In genomic region chr15:63019539-63020109, GRCh38 we compare ENCODE assay signal across 10 cellular contexts. TPM values are rescaled to one million over a fixed set of nuclear protein-coding genes. Genes with fewer than 3 reads are reported as not detected.
A peak's percentile ranks its signal among the peaks of the same experiment; 100 is the strongest.
DNase-seq lines count a peak whose midpoint lies in the region; ATAC-seq, FAIRE-seq and TF ChIP-seq lines count a peak whose summit lies in the region.
"Had no signal": no experiment of that assay in that cellular context is flagged by ENCODE, and none has a peak within 500 bp of the region (broad histone marks: within the 10 kb centered on the region; RNA-seq: fewer than 3 reads in every experiment).

No MANE protein-coding gene starts in this region.

- no peak overlapping the region for H3K4me3 Mint-ChIP-seq in T-helper 2 cell treated with Interferon-gamma antibody and Interleukin-4, amounts not matched to agents 5 μg/mL and 100 μg/mL, for 36 hours
- H3K4me3 Mint-ChIP-seq in activated T-helper 17 cell treated with anti-CD3 and anti-CD28 coated beads, Interleukin-2, amount 50 U/mL, for 72 hours: no peak overlapping the region
- no peak overlapping the region for H3K4me3 Mint-ChIP-seq in endothelial cell (ENCODE audit: unreplicated experiment)
- H3K4me3 Mint-ChIP-seq: CD4-positive, CD25-positive, alpha-beta regulatory T cell had no signal

- peak overlapping the region; percentile 42 for H3K27ac ChIP-seq in AG04450 (ENCODE audit: low read depth, low read length)

- no peak overlapping the region for H3K27ac Mint-ChIP-seq in T-helper 2 cell treated with Interferon-gamma antibody and Interleukin-4, amounts not matched to agents 5 μg/mL and 100 μg/mL, for 36 hours
- no peak overlapping the region for H3K27ac Mint-ChIP-seq in activated T-helper 17 cell treated with anti-CD3 and anti-CD28 coated beads, Interleukin-2, amount 50 U/mL, for 72 hours
- no peak overlapping the region for H3K27ac Mint-ChIP-seq in endothelial cell (ENCODE audit: unreplicated experiment)

- DNase-seq in AG04450 (ENCODE audit: low read depth, low spot score): peak; percentile 70
- no peak for DNase-seq in HTR-8/SVneo (ENCODE audit: insufficient read length, low spot score)
- DNase-seq in amniotic epithelial cell (ENCODE audit: low read depth): peak; percentile 80
- peak; percentile 91 for DNase-seq in kidney epithelial cell (ENCODE audit: low read depth)
- DNase-seq in T-helper 2 cell treated with Interferon-gamma antibody and Interleukin-4, amounts not matched to agents 5 μg/mL and 100 μg/mL, for 36 hours (ENCODE audit: low spot score): no peak
- no peak for DNase-seq in endothelial cell (ENCODE audit: low spot score)
- no peak for DNase-seq in putamen (ENCODE audit: low spot score)
- DNase-seq: CD4-positive, CD25-positive, alpha-beta regulatory T cell; nucleus accumbens had no signal

- H3K9me3 ChIP-seq in AG04450 (ENCODE audit: control insufficient read depth, insufficient read depth, low read length): no peaks in the 10 kb centered on the region; the same call in 1 of the 2 replicates

- H3K4me3 ChIP-seq in AG04450 (ENCODE audit: low read depth, low read length): no peak overlapping the region
- H3K4me3 ChIP-seq in kidney epithelial cell (ENCODE audit: low read depth, low read length): no peak overlapping the region

- CTCF ChIA-PET in AG04450 (lab: Charles Lee): interaction anchor here (0.7 to 1.5 kb wide), 3 partner anchors 11 to 236 kb away, joined by 3 to 6 read pairs (median 3); no protein-coding TSS in a partner anchor

- peak; percentile 66 for FAIRE-seq in HTR-8/SVneo (lab: Jason Lieb, UNC)

- no peak for ATAC-seq in activated T-helper 17 cell treated with anti-CD3 and anti-CD28 coated beads, Interleukin-2, amount 50 U/mL, for 72 hours (replicated peaks)

- H3K4me1 Mint-ChIP-seq in T-helper 2 cell treated with Interferon-gamma antibody and Interleukin-4, amounts not matched to agents 5 μg/mL and 100 μg/mL, for 36 hours (ENCODE audit: low read depth): peaks cover 6% of the 10 kb centered on the region
- H3K4me1 Mint-ChIP-seq in activated T-helper 17 cell treated with anti-CD3 and anti-CD28 coated beads, Interleukin-2, amount 50 U/mL, for 72 hours: no peaks in the 10 kb centered on the region
- no peaks in the 10 kb centered on the region for H3K4me1 Mint-ChIP-seq in endothelial cell (ENCODE audit: unreplicated experiment)

- H3K9me3 Mint-ChIP-seq in T-helper 2 cell treated with Interferon-gamma antibody and Interleukin-4, amounts not matched to agents 5 μg/mL and 100 μg/mL, for 36 hours: no peaks in the 10 kb centered on the region
- H3K9me3 Mint-ChIP-seq in activated T-helper 17 cell treated with anti-CD3 and anti-CD28 coated beads, Interleukin-2, amount 50 U/mL, for 72 hours: no peaks in the 10 kb centered on the region
- H3K9me3 Mint-ChIP-seq in endothelial cell (ENCODE audit: unreplicated experiment): no peaks in the 10 kb centered on the region

- no peaks in the 10 kb centered on the region for H3K36me3 Mint-ChIP-seq in T-helper 2 cell treated with Interferon-gamma antibody and Interleukin-4, amounts not matched to agents 5 μg/mL and 100 μg/mL, for 36 hours (ENCODE audit: low read depth)
- H3K36me3 Mint-ChIP-seq in activated T-helper 17 cell treated with anti-CD3 and anti-CD28 coated beads, Interleukin-2, amount 50 U/mL, for 72 hours (ENCODE audit: low read depth): no peaks in the 10 kb centered on the region
- H3K36me3 Mint-ChIP-seq in endothelial cell (ENCODE audit: low read depth, unreplicated experiment): no peaks in the 10 kb centered on the region
- H3K36me3 Mint-ChIP-seq: CD4-positive, CD25-positive, alpha-beta regulatory T cell had no signal

- POLR2A ChIA-PET in AG04450 (lab: Yijun Ruan, JAX): interaction anchor here (1.3 to 1.7 kb wide), 2 partner anchors 23 to 26 kb away, joined by 4 to 5 read pairs; partner anchors contain the start of gene TPM1

- TF ChIP-seq CTCF in AG04450 (IDR thresholded peaks at IDR 0.05; ENCODE audit: low read depth, low read length) (no peak), kidney epithelial cell (IDR thresholded peaks at IDR 0.05; ENCODE audit: insufficient read depth, low read length, poor library complexity, severe bottlenecking) (no peak), endothelial cell (IDR thresholded peaks at IDR 0.05; ENCODE audit: unreplicated experiment) (no peak)

- H3K27me3 ChIP-seq in AG04450 (ENCODE audit: control insufficient read depth, insufficient read depth, low read length): no peaks in the 10 kb centered on the region
- H3K27me3 ChIP-seq in kidney epithelial cell (ENCODE audit: control insufficient read depth, insufficient read depth, low read length): no peaks in the 10 kb centered on the region

- peaks cover 4% of the 10 kb centered on the region for H3K27me3 Mint-ChIP-seq in T-helper 2 cell treated with Interferon-gamma antibody and Interleukin-4, amounts not matched to agents 5 μg/mL and 100 μg/mL, for 36 hours (ENCODE audit: low read depth)
- H3K27me3 Mint-ChIP-seq in activated T-helper 17 cell treated with anti-CD3 and anti-CD28 coated beads, Interleukin-2, amount 50 U/mL, for 72 hours: no peaks in the 10 kb centered on the region
- H3K27me3 Mint-ChIP-seq in endothelial cell (ENCODE audit: unreplicated experiment): no peaks in the 10 kb centered on the region

- no peaks in the 10 kb centered on the region for H3K36me3 ChIP-seq in kidney epithelial cell (ENCODE audit: control insufficient read depth, insufficient read depth, low read length)

RNA-seq across cellular contexts. Expression of gene TPM1, which starts 22.9 kb away (rescaled TPM):
- 1,162 and 1,348 TPM in 2 replicates for polyA plus RNA-seq in AG04450 (2011; rRNA removed)
- 575 and 622 TPM in 2 replicates for polyA minus RNA-seq in AG04450 (2011; rRNA and poly(A)+ RNA removed)
- total RNA-seq in kidney epithelial cell (818 and 847 TPM in 2 replicates), endothelial cell (ENCODE audit: unreplicated experiment) (106 TPM)
- total RNA-seq in activated T-helper 17 cell treated with anti-CD3 and anti-CD28 coated beads, Interleukin-2, amount 50 U/mL, for 72 hours: 1 to 10 TPM; 3.0 to 9.7 TPM

Comparison
In these comparisons a context has a peak if more than half of its experiments do, and no peak if none do; other contexts are left out.
1. DNase-seq: peak in AG04450 (single experiment), amniotic epithelial cell (single experiment) and kidney epithelial cell (single experiment); none in HTR-8/SVneo (single experiment), T-helper 2 cell treated with Interferon-gamma antibody and Interleukin-4, amounts not matched to agents 5 μg/mL and 100 μg/mL, for 36 hours (single experiment), endothelial cell (single experiment) and putamen (single experiment).
2. RNA of gene TPM1, which starts 22.9 kb away (total RNA-seq): 818 to 847 TPM in kidney epithelial cell and 106 TPM in endothelial cell (single experiment); 3.0 to 9.7 TPM in activated T-helper 17 cell treated with anti-CD3 and anti-CD28 coated beads, Interleukin-2, amount 50 U/mL, for 72 hours; every median in the first group is over 10 times any median in the second.